Comparison of ENCODE assay signal across 1 cellular context in genomic region chr10:13651969-13652720, GRCh38.
TF ChIP-seq lines count a peak whose summit lies in the region.

No MANE protein-coding gene starts in this region.

TF ChIP-seq in WTC11, 78 proteins besides CTCF, POLR2A, EP300 and RAD21 (continued from another document):
- no peak for TF ChIP-seq ZNF281 (CRISPR knock-in tag; IDR thresholded peaks at IDR 0.05)
- no peak for TF ChIP-seq SMAD3 (CRISPR knock-in tag; IDR thresholded peaks at IDR 0.05; ENCODE audit: borderline replicate concordance)
- no peak for TF ChIP-seq CREB1 (CRISPR knock-in tag; IDR thresholded peaks at IDR 0.05)
- no peak for TF ChIP-seq USF1 (CRISPR knock-in tag; IDR thresholded peaks at IDR 0.05)
- no peak for TF ChIP-seq ETV6 (CRISPR knock-in tag; IDR thresholded peaks at IDR 0.05)
- no peak for TF ChIP-seq IRF2 (CRISPR knock-in tag; IDR thresholded peaks at IDR 0.05; ENCODE audit: borderline replicate concordance, low read depth)
- no peak for TF ChIP-seq MXD4 (CRISPR knock-in tag; IDR thresholded peaks at IDR 0.05; ENCODE audit: borderline replicate concordance)
